ENCODE assay signal across 8 cellular contexts in genomic region chr19:41872775-41873647, GRCh38. TPM values are rescaled to one million over a fixed set of nuclear protein-coding genes. Genes with fewer than 3 reads are reported as not detected.
DNase-seq lines count a peak whose midpoint lies in the region; ATAC-seq, FAIRE-seq and TF ChIP-seq lines count a peak whose summit lies in the region.

No MANE protein-coding gene starts in this region.

- H3K27me3 ChIP-seq in BJ (ENCODE audit: control insufficient read depth, insufficient read depth, low read length) (no peaks in the 10 kb centered on the region), HAP-1 (ENCODE audit: low read depth) (0 out of 2 replicates have a peak, but pooled peaks cover 10% of the 10 kb centered on the region)

- H3K4me3 ChIP-seq in BJ (ENCODE audit: low read depth, low read length): no peak overlapping the region
- no peak overlapping the region for H3K4me3 ChIP-seq in HAP-1
- no peak overlapping the region for H3K4me3 ChIP-seq in epithelial cell of esophagus (ENCODE audit: low read length)

- no peak overlapping the region for H3K4me3 Mint-ChIP-seq in activated CD8-positive, alpha-beta T cell treated with anti-CD3 and anti-CD28 coated beads, Interleukin-2, amount 10 ng/mL, durations not matched to agents 7 days and 5 days
- peak overlapping the region; percentile 45 to 83 (median 59) for H3K4me3 Mint-ChIP-seq in naive thymus-derived CD8-positive, alpha-beta T cell

- POLR2A ChIA-PET in BJ (lab: Charles Lee): interaction anchor here (1.2 kb wide), 1 partner anchor 12 kb away, joined by 4 read pairs; no protein-coding TSS in a partner anchor
- POLR2A ChIA-PET in activated CD8-positive, alpha-beta T cell treated with anti-CD3 and anti-CD28 coated beads, Interleukin-2, amount 10 ng/mL, durations not matched to agents 7 days and 5 days (lab: Charles Lee): interaction anchor here (0.7 to 9.3 kb wide), 13 partner anchors 8 to 86 kb away, joined by 3 to 241 read pairs (median 4); partner anchors contain the start of genes ARHGEF1, RABAC1 and RPS19
- POLR2A ChIA-PET in naive thymus-derived CD8-positive, alpha-beta T cell (lab: Charles Lee): interaction anchor here (0.7 to 17.2 kb wide), 18 partner anchors 9 to 85 kb away, joined by 3 to 819 read pairs (median 9); partner anchors contain the start of genes ARHGEF1, ERFL, RABAC1 and RPS19

- FAIRE-seq in urothelium cell line (lab: Jason Lieb, UNC): no peak

- H3K9me3 Mint-ChIP-seq in activated CD8-positive, alpha-beta T cell treated with anti-CD3 and anti-CD28 coated beads, Interleukin-2, amount 10 ng/mL, durations not matched to agents 7 days and 5 days (ENCODE audit: insufficient read depth): no peaks in the 10 kb centered on the region
- H3K9me3 Mint-ChIP-seq in naive thymus-derived CD8-positive, alpha-beta T cell: no peaks in the 10 kb centered on the region

- ATAC-seq in activated CD8-positive, alpha-beta T cell treated with anti-CD3 and anti-CD28 coated beads, Interleukin-2, amount 10 ng/mL, durations not matched to agents 7 days and 5 days: no peak
- no peak for ATAC-seq in naive thymus-derived CD8-positive, alpha-beta T cell

- in situ Hi-C loops in HAP-1 (cut with MboI; ENCODE audit: low sequenced_read_pairs): no loop called here

- H3K27me3 Mint-ChIP-seq in activated CD8-positive, alpha-beta T cell treated with anti-CD3 and anti-CD28 coated beads, Interleukin-2, amount 10 ng/mL, durations not matched to agents 7 days and 5 days (ENCODE audit: low read depth): no peaks in the 10 kb centered on the region
- no peaks in the 10 kb centered on the region for H3K27me3 Mint-ChIP-seq in naive thymus-derived CD8-positive, alpha-beta T cell

- H3K36me3 ChIP-seq in BJ (ENCODE audit: control insufficient read depth, insufficient read depth, low read length) (peaks cover 28% of the 10 kb centered on the region), HAP-1 (replicated peaks) (peaks cover 38% of the 10 kb centered on the region)

- no peak for DNase-seq in BJ (ENCODE audit: low read depth)
- DNase-seq in HAP-1 (ENCODE audit: low spot score in 2 of 2): peak; percentile 67 to 89
- DNase-seq in NCI-H82 (lab: John Stamatoyannopoulos, UW): peak; percentile 92
- DNase-seq in activated CD8-positive, alpha-beta T cell treated with anti-CD3 and anti-CD28 coated beads, Interleukin-2, amount 10 ng/mL, durations not matched to agents 7 days and 5 days: peak; percentile 79
- peak; percentile 89 for DNase-seq in epithelial cell of esophagus (ENCODE audit: low read depth)
- peak; percentile 50 to 81 (median 66) for DNase-seq in naive thymus-derived CD8-positive, alpha-beta T cell
- peak; percentile 57 for DNase-seq in urothelium cell line (ENCODE audit: low spot score)
- DNase-seq in foreskin melanocyte: no peak

- H3K4me1 ChIP-seq in HAP-1: no peaks in the 10 kb centered on the region

- peaks cover 93% of the 10 kb centered on the region for H3K4me1 Mint-ChIP-seq in activated CD8-positive, alpha-beta T cell treated with anti-CD3 and anti-CD28 coated beads, Interleukin-2, amount 10 ng/mL, durations not matched to agents 7 days and 5 days (ENCODE audit: low read depth)
- peaks cover 27 to 94% (median 82%) of the 10 kb centered on the region in 4 donors for H3K4me1 Mint-ChIP-seq in naive thymus-derived CD8-positive, alpha-beta T cell

- peak; percentile 76 for TF ChIP-seq CTCF in BJ (IDR thresholded peaks at IDR 0.05; ENCODE audit: insufficient read depth, low read depth, low read length)
- peak; percentile 85 for TF ChIP-seq CTCF in epithelial cell of esophagus (IDR thresholded peaks at IDR 0.05; ENCODE audit: insufficient read depth, low read depth, low read length, missing control alignments)

- CTCF ChIA-PET in BJ (lab: Yijun Ruan, JAX): interaction anchor here (0.6 to 2.0 kb wide), 16 partner anchors 8 to 343 kb away, joined by 3 to 11 read pairs (median 5); partner anchors contain the start of genes ARHGEF1, RABAC1 and RPS19
- CTCF ChIA-PET in activated CD8-positive, alpha-beta T cell treated with anti-CD3 and anti-CD28 coated beads, Interleukin-2, amount 10 ng/mL, durations not matched to agents 7 days and 5 days (lab: Charles Lee): interaction anchor here (0.5 to 9.1 kb wide), 20 partner anchors 9 to 85 kb away, joined by 3 to 176 read pairs (median 8); partner anchors contain the start of genes ARHGEF1, ERFL, RABAC1 and RPS19

- peaks cover 52% of the 10 kb centered on the region for H3K36me3 Mint-ChIP-seq in activated CD8-positive, alpha-beta T cell treated with anti-CD3 and anti-CD28 coated beads, Interleukin-2, amount 10 ng/mL, durations not matched to agents 7 days and 5 days (ENCODE audit: low read depth)
- H3K36me3 Mint-ChIP-seq in naive thymus-derived CD8-positive, alpha-beta T cell: peaks cover 0 to 25% (median 4%) of the 10 kb centered on the region in 3 donors

- H3K27ac Mint-ChIP-seq in activated CD8-positive, alpha-beta T cell treated with anti-CD3 and anti-CD28 coated beads, Interleukin-2, amount 10 ng/mL, durations not matched to agents 7 days and 5 days: peak overlapping the region; percentile 94
- peak overlapping the region; percentile 89 to 100 (median 98) for H3K27ac Mint-ChIP-seq in naive thymus-derived CD8-positive, alpha-beta T cell

- no peaks in the 10 kb centered on the region for H3K9me3 ChIP-seq in HAP-1

RNA-seq across cellular contexts. Expression of gene CD79A, which starts 4.1 kb away (rescaled TPM):
- polyA plus RNA-seq in BJ (2011; rRNA removed): 0.17 and 0.37 TPM in 2 replicates
- 0.21 TPM in 1 of 2 replicates, not detected in the other for polyA minus RNA-seq in BJ (2011; rRNA and poly(A)+ RNA removed)
- total RNA-seq in activated CD8-positive, alpha-beta T cell treated with anti-CD3 and anti-CD28 coated beads, Interleukin-2, amount 10 ng/mL, durations not matched to agents 7 days and 5 days: 10 to 100 TPM; 17.4 to 21.5 TPM
- 10 to 100 TPM; 48.6 to 51.0 TPM for total RNA-seq in naive thymus-derived CD8-positive, alpha-beta T cell
- polyA plus RNA-seq in naive thymus-derived CD8-positive, alpha-beta T cell: 10 to 100 TPM; 54.9 to 88.2 (median 85.1) TPM

RNA-seq across cellular contexts. Expression of gene ARHGEF1, which starts 10.0 kb away (rescaled TPM):
- 24.4 and 41.0 TPM in 2 replicates for polyA plus RNA-seq in BJ (2011; rRNA removed)
- polyA minus RNA-seq in BJ (2011; rRNA and poly(A)+ RNA removed): 19.2 and 22.2 TPM in 2 replicates
- 100 to 1,000 TPM; 515 to 537 TPM for total RNA-seq in activated CD8-positive, alpha-beta T cell treated with anti-CD3 and anti-CD28 coated beads, Interleukin-2, amount 10 ng/mL, durations not matched to agents 7 days and 5 days
- total RNA-seq in naive thymus-derived CD8-positive, alpha-beta T cell: 1,000 to 10,000 TPM; 1,211 to 1,239 TPM
- 100 to 1,000 TPM; 161 to 346 (median 211) TPM for polyA plus RNA-seq in naive thymus-derived CD8-positive, alpha-beta T cell

RNA-seq across cellular contexts. Expression of gene RPS19, which starts 13.0 kb away (rescaled TPM):
- 1,209 and 1,864 TPM in 2 replicates for polyA plus RNA-seq in BJ (2011; rRNA removed)
- 1,289 and 2,092 TPM in 2 replicates for polyA minus RNA-seq in BJ (2011; rRNA and poly(A)+ RNA removed)
- total RNA-seq in activated CD8-positive, alpha-beta T cell treated with anti-CD3 and anti-CD28 coated beads, Interleukin-2, amount 10 ng/mL, durations not matched to agents 7 days and 5 days: 1,000 to 10,000 TPM; 3,024 to 3,056 TPM
- total RNA-seq in naive thymus-derived CD8-positive, alpha-beta T cell: 1,000 to 10,000 TPM; 3,479 to 3,513 TPM
- polyA plus RNA-seq in naive thymus-derived CD8-positive, alpha-beta T cell: 1,000 to 10,000 TPM; 6,905 to 8,825 (median 8,505) TPM

RNA-seq across cellular contexts. Expression of gene DMRTC2, which starts 28.2 kb away (rescaled TPM):
- polyA plus RNA-seq in BJ (2011; rRNA removed): not detected in 2 replicates
- polyA minus RNA-seq in BJ (2011; rRNA and poly(A)+ RNA removed): not detected in 2 replicates
- not detected for total RNA-seq in activated CD8-positive, alpha-beta T cell treated with anti-CD3 and anti-CD28 coated beads, Interleukin-2, amount 10 ng/mL, durations not matched to agents 7 days and 5 days
- total RNA-seq in naive thymus-derived CD8-positive, alpha-beta T cell: not detected
- polyA plus RNA-seq in naive thymus-derived CD8-positive, alpha-beta T cell: not detected

RNA-seq across cellular contexts. Expression of gene LYPD4, which starts 28.5 kb away (rescaled TPM):
- not detected in 2 replicates for polyA plus RNA-seq in BJ (2011; rRNA removed)
- not detected in 2 replicates for polyA minus RNA-seq in BJ (2011; rRNA and poly(A)+ RNA removed)
- not detected for total RNA-seq in activated CD8-positive, alpha-beta T cell treated with anti-CD3 and anti-CD28 coated beads, Interleukin-2, amount 10 ng/mL, durations not matched to agents 7 days and 5 days
- total RNA-seq in naive thymus-derived CD8-positive, alpha-beta T cell: not detected
- not detected for polyA plus RNA-seq in naive thymus-derived CD8-positive, alpha-beta T cell

Comparison
In these comparisons a context has a peak if more than half of its experiments do, and no peak if none do; other contexts are left out.
1. DNase-seq: peak in HAP-1 (2 of 2), NCI-H82 (single experiment), activated CD8-positive, alpha-beta T cell treated with anti-CD3 and anti-CD28 coated beads, Interleukin-2, amount 10 ng/mL, durations not matched to agents 7 days and 5 days (single experiment), epithelial cell of esophagus (single experiment), naive thymus-derived CD8-positive, alpha-beta T cell (10 of 10) and urothelium cell line (single experiment); none in BJ (single experiment) and foreskin melanocyte (single experiment).